Comparison of ENCODE assay signal across 14 cellular contexts in the genomic region with DNA sequence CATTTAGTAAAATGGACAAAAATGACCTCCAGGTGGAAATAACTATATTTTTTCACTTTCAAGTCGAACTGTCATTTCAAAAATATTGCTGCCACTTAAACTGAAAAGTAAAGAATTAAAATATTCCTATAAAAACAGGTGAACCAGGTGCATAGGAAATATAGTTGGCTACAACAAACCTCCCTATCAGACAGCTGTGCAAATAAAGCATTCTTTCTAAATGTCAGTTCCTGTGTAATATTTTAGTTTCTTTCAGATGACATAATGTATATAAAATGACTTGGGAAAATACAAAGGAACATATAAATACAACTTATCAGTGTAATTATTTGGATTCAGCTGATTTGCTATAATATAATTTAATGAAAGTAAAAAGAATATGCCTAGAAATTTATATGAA.
"Had no signal": no experiment of that assay in that cellular context is flagged by ENCODE, and none has a peak within 500 bp of the region (broad histone marks: within the 10 kb centered on the region; RNA-seq: fewer than 3 reads in every experiment).

No MANE protein-coding gene starts in this region.

- ATAC-seq: activated T-helper 17 cell treated with anti-CD3 and anti-CD28 coated beads, Interleukin-2, amount 50 U/mL, for 72 hours; naive thymus-derived CD8-positive, alpha-beta T cell; stimulated activated effector memory CD8-positive, alpha-beta T cell treated with anti-CD3 and anti-CD28 coated beads, Interleukin-12 subunit alpha, Interleukin-12 subunit beta, amount 100 ng/mL, for 72 hours; upper lobe of right lung had no signal

- DNase-seq: activated CD4-positive, alpha-beta T cell treated with anti-CD3 and anti-CD28 coated beads for 1 hour; activated CD4-positive, alpha-beta T cell treated with anti-CD3 and anti-CD28 coated beads, Interleukin-2, amount 50 U/mL, for 4 hours; activated naive CD4-positive, alpha-beta T cell treated with anti-CD3 and anti-CD28 coated beads, Interleukin-2, amount 10 ng/mL, durations not matched to agents 7 days and 5 days; activated T-cell treated with anti-CD3 and anti-CD28 coated beads for 4 hours; dermis blood vessel endothelial cell; endodermal cell; head of caudate nucleus; kidney glomerular epithelial cell; mesenchymal stem cell; naive thymus-derived CD8-positive, alpha-beta T cell; retina; upper lobe of right lung had no signal
